In the genomic region with DNA sequence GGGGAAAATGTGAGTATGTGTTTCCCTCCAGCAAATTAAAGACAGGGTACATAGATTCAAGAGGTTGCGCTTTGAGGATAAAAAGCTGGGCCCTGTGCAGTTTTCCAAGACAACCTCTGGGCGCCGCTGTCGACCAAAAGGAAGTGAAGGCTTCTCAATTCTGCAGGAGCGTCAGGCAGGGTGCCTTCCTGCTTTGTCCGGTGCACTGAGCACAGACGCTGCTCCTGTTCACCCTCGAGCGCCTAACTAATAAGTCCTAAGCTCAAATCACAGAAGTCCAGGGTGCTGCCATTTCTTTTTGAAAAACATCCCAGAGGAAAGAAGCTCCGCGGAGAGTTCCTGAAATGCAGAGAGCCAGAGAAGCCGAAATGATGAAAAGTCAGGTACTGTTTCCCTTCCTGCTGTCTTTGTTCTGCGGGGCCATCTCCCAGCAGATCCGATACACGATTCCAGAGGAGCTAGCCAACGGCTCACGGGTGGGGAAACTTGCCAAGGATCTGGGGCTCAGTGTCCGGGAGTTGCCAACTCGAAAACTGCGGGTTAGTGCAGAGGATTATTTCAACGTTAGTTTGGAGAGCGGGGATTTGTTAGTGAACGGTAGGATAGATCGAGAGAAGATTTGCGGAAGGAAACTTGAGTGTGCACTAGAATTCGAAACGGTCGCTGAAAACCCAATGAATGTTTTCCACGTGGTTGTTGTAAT, we compare ENCODE assay signal across 8 cellular contexts. TPM values are rescaled to one million over a fixed set of nuclear protein-coding genes. Genes with fewer than 3 reads are reported as not detected.
A peak's percentile ranks its signal among the peaks of the same experiment; 100 is the strongest.
DNase-seq lines count a peak whose midpoint lies in the region; ATAC-seq, FAIRE-seq and TF ChIP-seq lines count a peak whose summit lies in the region.

TSS of gene PCDHGB1 (plus strand) at position 183 of the 703 bp plus-strand sequence. CDS start at position 345, 162 bp downstream.

- H3K9me3 Mint-ChIP-seq in activated CD8-positive, alpha-beta memory T cell treated with anti-CD3 and anti-CD28 coated beads, Interleukin-2, amount 10 ng/mL, durations not matched to agents 7 days and 5 days (ENCODE audit: low read depth) = peaks cover 13% of the 10 kb centered on the region

- H3K27me3 ChIP-seq in RWPE2 (ENCODE audit: insufficient read depth, poor library complexity, severe bottlenecking) = peaks cover 76% of the 10 kb centered on the region
- H3K27me3 ChIP-seq in dorsolateral prefrontal cortex = peaks cover 0 to 46% (median 4%) of the 10 kb centered on the region in 45 donors

- H3K36me3 Mint-ChIP-seq in activated CD8-positive, alpha-beta memory T cell treated with anti-CD3 and anti-CD28 coated beads, Interleukin-2, amount 10 ng/mL, durations not matched to agents 7 days and 5 days = peaks cover 9% of the 10 kb centered on the region

- H3K27ac Mint-ChIP-seq in activated CD8-positive, alpha-beta memory T cell treated with anti-CD3 and anti-CD28 coated beads, Interleukin-2, amount 10 ng/mL, durations not matched to agents 7 days and 5 days = no peak within 1 kb of the TSS

- H3K4me1 Mint-ChIP-seq in activated CD8-positive, alpha-beta memory T cell treated with anti-CD3 and anti-CD28 coated beads, Interleukin-2, amount 10 ng/mL, durations not matched to agents 7 days and 5 days = no peaks in the 10 kb centered on the region

- no peaks in the 10 kb centered on the region for H3K4me1 ChIP-seq in RWPE2 (ENCODE audit: insufficient read depth, poor library complexity, severe bottlenecking)

- no peaks in the 10 kb centered on the region for H3K36me3 ChIP-seq in RWPE2 (ENCODE audit: low read depth)

- no peak within 1 kb of the TSS for H3K4me3 ChIP-seq in RWPE2 (ENCODE audit: severe bottlenecking)
- H3K4me3 ChIP-seq in dorsolateral prefrontal cortex = peak within 1 kb of the TSS in 46 of 59 donors; percentile 0 to 55 (median 28)

- TF ChIP-seq CTCF in RWPE2 (IDR thresholded peaks at IDR 0.05; ENCODE audit: poor library complexity, severe bottlenecking) = peak; percentile 49
- TF ChIP-seq CTCF in dorsolateral prefrontal cortex (IDR thresholded peaks at IDR 0.05 in 54 of 56, conservative IDR thresholded peaks at IDR 0.05 in 2 of 56; ENCODE audit: low read depth in 1 of 56, partially characterized antibody in 56 of 56) = peak in 47 of 56 donors; percentile 11 to 61 (median 34)

- FAIRE-seq in GM19239 (lab: Jason Lieb, UNC) = no peak

- intact Hi-C loops in dorsolateral prefrontal cortex (cut with DNase I) = loop anchor here in 1 of 2 donors (10.0 kb wide), 1 partner anchor 205 kb away; no protein-coding TSS in a partner anchor

- ATAC-seq in activated CD8-positive, alpha-beta memory T cell treated with anti-CD3 and anti-CD28 coated beads, Interleukin-2, amount 10 ng/mL, durations not matched to agents 7 days and 5 days = no peak
- peak; percentile 92 for ATAC-seq in HG03520 (IDR thresholded peaks at IDR 0.05; ENCODE audit: unreplicated experiment)
- ATAC-seq in RWPE2 (ENCODE audit: low read depth) = peak; percentile 50; the same call in 2 of the 3 replicates

- H3K4me3 Mint-ChIP-seq in activated CD8-positive, alpha-beta memory T cell treated with anti-CD3 and anti-CD28 coated beads, Interleukin-2, amount 10 ng/mL, durations not matched to agents 7 days and 5 days = peak within 1 kb of the TSS; percentile 26

- peak; percentile 58 for DNase-seq in activated CD8-positive, alpha-beta memory T cell treated with anti-CD3 and anti-CD28 coated beads, Interleukin-2, amount 10 ng/mL, durations not matched to agents 7 days and 5 days
- DNase-seq in activated CD8-positive, alpha-beta memory T cell treated with anti-CD3 and anti-CD28 coated beads for 24 hours = no peak
- DNase-seq in RWPE2 (ENCODE audit: low spot score) (no peak), dorsolateral prefrontal cortex (no peak), midbrain (lab: John Stamatoyannopoulos, UW) (peak; percentile 9), putamen (ENCODE audit: low spot score) (no peak), GM19239 (ENCODE audit: insufficient read length, low spot score) (no peak)

- H3K27me3 Mint-ChIP-seq in activated CD8-positive, alpha-beta memory T cell treated with anti-CD3 and anti-CD28 coated beads, Interleukin-2, amount 10 ng/mL, durations not matched to agents 7 days and 5 days = peaks cover 23% of the 10 kb centered on the region

- CTCF ChIA-PET in activated CD8-positive, alpha-beta memory T cell treated with anti-CD3 and anti-CD28 coated beads, Interleukin-2, amount 10 ng/mL, durations not matched to agents 7 days and 5 days (lab: Charles Lee) = interaction anchor here (1.0 to 1.4 kb wide), 3 partner anchors 14 to 214 kb away, joined by 3 to 5 read pairs (median 3); partner anchors contain the start of genes PCDHGA10 and PCDHGA5

- H3K27ac ChIP-seq in RWPE2 (ENCODE audit: poor library complexity, severe bottlenecking) = no peak within 1 kb of the TSS
- H3K27ac ChIP-seq in dorsolateral prefrontal cortex = no peak within 1 kb of the TSS

- H3K9me3 ChIP-seq in RWPE2 (ENCODE audit: severe bottlenecking) = no peaks in the 10 kb centered on the region

RNA-seq across cellular contexts. Expression of gene PCDHGB1, which starts in this region (rescaled TPM):
- total RNA-seq in activated CD8-positive, alpha-beta memory T cell treated with anti-CD3 and anti-CD28 coated beads, Interleukin-2, amount 10 ng/mL, durations not matched to agents 7 days and 5 days = not detected
- 10 to 100 TPM in 87 of 120 experiments, 1 to 10 TPM in 33; 5.3 to 22.6 (median 11.4) TPM for total RNA-seq in dorsolateral prefrontal cortex

Comparison
In these comparisons a context has a peak if more than half of its experiments do, and no peak if none do; other contexts are left out.
1. RNA of gene PCDHGB1 (total RNA-seq): 5.3 to 22.6 TPM in dorsolateral prefrontal cortex; not detected in activated CD8-positive, alpha-beta memory T cell treated with anti-CD3 and anti-CD28 coated beads, Interleukin-2, amount 10 ng/mL, durations not matched to agents 7 days and 5 days; every median in the first group is over 4 times any median in the second.
2. Peak in DNase-seq in activated CD8-positive, alpha-beta memory T cell treated with anti-CD3 and anti-CD28 coated beads, Interleukin-2, amount 10 ng/mL, durations not matched to agents 7 days and 5 days; RNA of the gene not detected or under 1 TPM.